In the genomic region with DNA sequence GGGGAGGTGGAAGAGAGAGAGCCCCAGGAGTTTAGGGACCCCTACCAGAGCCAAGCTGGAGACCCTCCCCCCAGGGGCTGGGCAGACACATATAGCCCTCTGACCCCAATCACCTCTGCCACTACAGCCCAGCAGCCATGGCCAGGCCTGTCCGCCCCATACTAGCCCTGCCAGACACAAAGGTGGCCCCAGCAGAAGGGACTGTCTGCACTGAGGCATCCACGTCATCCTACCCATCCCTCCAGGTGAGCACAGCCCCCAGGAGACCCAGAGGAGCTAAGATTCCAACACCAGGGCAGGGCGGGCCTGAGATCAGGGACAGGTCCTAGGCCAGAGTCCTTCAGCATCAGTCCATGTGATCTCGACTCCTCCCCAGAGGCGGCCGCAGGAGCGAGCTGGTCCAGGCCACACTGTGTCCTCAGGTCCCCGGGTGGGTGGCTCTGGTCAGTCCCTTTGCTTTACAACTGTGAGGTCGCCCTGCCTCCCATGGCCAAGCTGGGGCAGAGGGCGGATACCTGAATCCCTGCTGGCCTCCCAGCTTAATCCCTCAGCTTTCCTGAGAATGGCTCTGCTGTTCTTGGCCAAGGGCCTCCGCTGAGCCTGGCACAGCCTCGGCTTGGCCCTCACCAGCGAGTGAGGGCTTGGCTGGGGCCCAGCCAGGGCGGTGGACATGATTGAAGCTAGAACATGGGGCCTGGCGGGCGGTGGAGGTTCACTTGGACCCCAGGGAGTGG, we compare ENCODE assay signal across 2 cellular contexts.
TF ChIP-seq lines count a peak whose summit lies in the region.

No MANE protein-coding gene starts in this region.

TF ChIP-seq in IMR-90, 13 proteins besides CTCF, POLR2A, EP300 and RAD21:
- no peak for TF ChIP-seq MXI1 (IDR thresholded peaks at IDR 0.05; ENCODE audit: borderline replicate concordance, low read depth, low read length)
- TF ChIP-seq MAZ (IDR thresholded peaks at IDR 0.05; ENCODE audit: borderline replicate concordance, low read depth, low read length): no peak
- TF ChIP-seq NFE2L2 (IDR thresholded peaks at IDR 0.05; ENCODE audit: low read depth, low read length): no peak
- TF ChIP-seq, protein P1, sequence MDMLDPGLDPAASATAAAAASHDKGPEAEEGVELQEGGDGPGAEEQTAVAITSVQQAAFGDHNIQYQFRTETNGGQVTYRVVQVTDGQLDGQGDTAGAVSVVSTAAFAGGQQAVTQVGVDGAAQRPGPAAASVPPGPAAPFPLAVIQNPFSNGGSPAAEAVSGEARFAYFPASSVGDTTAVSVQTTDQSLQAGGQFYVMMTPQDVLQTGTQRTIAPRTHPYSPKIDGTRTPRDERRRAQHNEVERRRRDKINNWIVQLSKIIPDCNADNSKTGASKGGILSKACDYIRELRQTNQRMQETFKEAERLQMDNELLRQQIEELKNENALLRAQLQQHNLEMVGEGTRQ (IDR thresholded peaks at IDR 0.05; ENCODE audit: low read depth, low read length): no peak
- no peak for TF ChIP-seq RCOR1 (IDR thresholded peaks at IDR 0.05; ENCODE audit: insufficient replicate concordance, low read length)
- TF ChIP-seq SMC3 (IDR thresholded peaks at IDR 0.05; ENCODE audit: low read depth, low read length): no peak
- TF ChIP-seq RFX5 (IDR thresholded peaks at IDR 0.05; ENCODE audit: low read depth, low read length): no peak
- no peak for TF ChIP-seq CHD1 (IDR thresholded peaks at IDR 0.05; ENCODE audit: low read depth, low read length)
- no peak for TF ChIP-seq BHLHE40 (IDR thresholded peaks at IDR 0.05; ENCODE audit: low read depth, low read length)

TF ChIP-seq in GM12878, 131 proteins besides CTCF, POLR2A, EP300 and RAD21:
- TF ChIP-seq STAT3 (IDR thresholded peaks at IDR 0.05; ENCODE audit: low read depth, low read length) (no peak), TAF1 (IDR thresholded peaks at IDR 0.05; ENCODE audit: borderline replicate concordance, low read depth, low read length) (no peak), NFYA (IDR thresholded peaks at IDR 0.05; ENCODE audit: borderline replicate concordance, low read depth, low read length) (no peak), TBL1XR1 (IDR thresholded peaks at IDR 0.05; ENCODE audit: low read depth, low read length) (no peak), RB1 (IDR thresholded peaks at IDR 0.05; ENCODE audit: borderline replicate concordance) (no peak), FOXM1 (IDR thresholded peaks at IDR 0.05; ENCODE audit: low read depth, low read length) (no peak), HCFC1 (IDR thresholded peaks at IDR 0.05; ENCODE audit: low read length) (no peak), EED (IDR thresholded peaks at IDR 0.05; ENCODE audit: low read depth) (no peak), GABPA (IDR thresholded peaks at IDR 0.05; ENCODE audit: low read depth) (no peak), CEBPB (IDR thresholded peaks at IDR 0.05; ENCODE audit: borderline replicate concordance in 1 of 2, low read depth in 2 of 2, low read length in 2 of 2) (no peak), CBX5 (IDR thresholded peaks at IDR 0.05; ENCODE audit: low read depth) (no peak), PKNOX1 (IDR thresholded peaks at IDR 0.05) (no peak), SMC3 (IDR thresholded peaks at IDR 0.05; ENCODE audit: borderline replicate concordance, low read length) (no peak), CBX3 (IDR thresholded peaks at IDR 0.05; ENCODE audit: borderline replicate concordance, low read depth) (no peak), ZNF274 (IDR thresholded peaks at IDR 0.05; ENCODE audit: insufficient read depth, insufficient read length) (no peak)
- TF ChIP-seq, protein P2, sequence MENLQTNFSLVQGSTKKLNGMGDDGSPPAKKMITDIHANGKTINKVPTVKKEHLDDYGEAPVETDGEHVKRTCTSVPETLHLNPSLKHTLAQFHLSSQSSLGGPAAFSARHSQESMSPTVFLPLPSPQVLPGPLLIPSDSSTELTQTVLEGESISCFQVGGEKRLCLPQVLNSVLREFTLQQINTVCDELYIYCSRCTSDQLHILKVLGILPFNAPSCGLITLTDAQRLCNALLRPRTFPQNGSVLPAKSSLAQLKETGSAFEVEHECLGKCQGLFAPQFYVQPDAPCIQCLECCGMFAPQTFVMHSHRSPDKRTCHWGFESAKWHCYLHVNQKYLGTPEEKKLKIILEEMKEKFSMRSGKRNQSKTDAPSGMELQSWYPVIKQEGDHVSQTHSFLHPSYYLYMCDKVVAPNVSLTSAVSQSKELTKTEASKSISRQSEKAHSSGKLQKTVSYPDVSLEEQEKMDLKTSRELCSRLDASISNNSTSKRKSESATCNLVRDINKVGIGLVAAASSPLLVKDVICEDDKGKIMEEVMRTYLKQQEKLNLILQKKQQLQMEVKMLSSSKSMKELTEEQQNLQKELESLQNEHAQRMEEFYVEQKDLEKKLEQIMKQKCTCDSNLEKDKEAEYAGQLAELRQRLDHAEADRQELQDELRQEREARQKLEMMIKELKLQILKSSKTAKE (IDR thresholded peaks at IDR 0.05; ENCODE audit: low read depth, poor library complexity, severe bottlenecking): no peak
- TF ChIP-seq, protein P3, sequence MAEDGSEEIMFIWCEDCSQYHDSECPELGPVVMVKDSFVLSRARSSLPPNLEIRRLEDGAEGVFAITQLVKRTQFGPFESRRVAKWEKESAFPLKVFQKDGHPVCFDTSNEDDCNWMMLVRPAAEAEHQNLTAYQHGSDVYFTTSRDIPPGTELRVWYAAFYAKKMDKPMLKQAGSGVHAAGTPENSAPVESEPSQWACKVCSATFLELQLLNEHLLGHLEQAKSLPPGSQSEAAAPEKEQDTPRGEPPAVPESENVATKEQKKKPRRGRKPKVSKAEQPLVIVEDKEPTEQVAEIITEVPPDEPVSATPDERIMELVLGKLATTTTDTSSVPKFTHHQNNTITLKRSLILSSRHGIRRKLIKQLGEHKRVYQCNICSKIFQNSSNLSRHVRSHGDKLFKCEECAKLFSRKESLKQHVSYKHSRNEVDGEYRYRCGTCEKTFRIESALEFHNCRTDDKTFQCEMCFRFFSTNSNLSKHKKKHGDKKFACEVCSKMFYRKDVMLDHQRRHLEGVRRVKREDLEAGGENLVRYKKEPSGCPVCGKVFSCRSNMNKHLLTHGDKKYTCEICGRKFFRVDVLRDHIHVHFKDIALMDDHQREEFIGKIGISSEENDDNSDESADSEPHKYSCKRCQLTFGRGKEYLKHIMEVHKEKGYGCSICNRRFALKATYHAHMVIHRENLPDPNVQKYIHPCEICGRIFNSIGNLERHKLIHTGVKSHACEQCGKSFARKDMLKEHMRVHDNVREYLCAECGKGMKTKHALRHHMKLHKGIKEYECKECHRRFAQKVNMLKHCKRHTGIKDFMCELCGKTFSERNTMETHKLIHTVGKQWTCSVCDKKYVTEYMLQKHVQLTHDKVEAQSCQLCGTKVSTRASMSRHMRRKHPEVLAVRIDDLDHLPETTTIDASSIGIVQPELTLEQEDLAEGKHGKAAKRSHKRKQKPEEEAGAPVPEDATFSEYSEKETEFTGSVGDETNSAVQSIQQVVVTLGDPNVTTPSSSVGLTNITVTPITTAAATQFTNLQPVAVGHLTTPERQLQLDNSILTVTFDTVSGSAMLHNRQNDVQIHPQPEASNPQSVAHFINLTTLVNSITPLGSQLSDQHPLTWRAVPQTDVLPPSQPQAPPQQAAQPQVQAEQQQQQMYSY (CRISPR knock-in tag; IDR thresholded peaks at IDR 0.05): no peak
